Comparison of ENCODE assay signal across 12 cellular contexts in genomic region chr4:8507251-8507570, GRCh38.
DNase-seq lines count a peak whose midpoint lies in the region; ATAC-seq and TF ChIP-seq lines count a peak whose summit lies in the region.
"Had no signal": no experiment of that assay in that cellular context is flagged by ENCODE, and none has a peak within 500 bp of the region (broad histone marks: within the 10 kb centered on the region; RNA-seq: fewer than 3 reads in every experiment).

No MANE protein-coding gene starts in this region.

- H3K9me3 ChIP-seq in sigmoid colon: no peaks in the 10 kb centered on the region
- H3K9me3 ChIP-seq in BE2C: no peaks in the 10 kb centered on the region; the same call in 1 of the 2 replicates
- no peaks in the 10 kb centered on the region for H3K9me3 ChIP-seq in MM.1S (replicated peaks; ENCODE audit: insufficient read depth, low read length)

- peaks cover 6% of the 10 kb centered on the region for H3K4me1 Mint-ChIP-seq in glutamatergic neuron (ENCODE audit: low read depth, unreplicated experiment)
- H3K4me1 Mint-ChIP-seq: activated CD4-positive, alpha-beta T cell treated with anti-CD3 and anti-CD28 coated beads, Interleukin-2, amount 10 ng/mL, durations not matched to agents 7 days and 5 days had no signal

- no peaks in the 10 kb centered on the region for H4K20me1 ChIP-seq in MM.1S (ENCODE audit: insufficient read depth, low read length)

- H3K9me3 Mint-ChIP-seq in glutamatergic neuron (ENCODE audit: unreplicated experiment): peaks cover 6% of the 10 kb centered on the region
- H3K9me3 Mint-ChIP-seq: activated CD4-positive, alpha-beta T cell treated with anti-CD3 and anti-CD28 coated beads, Interleukin-2, amount 10 ng/mL, durations not matched to agents 7 days and 5 days had no signal

- no peaks in the 10 kb centered on the region for H3K9me2 ChIP-seq in MM.1S (replicated peaks; ENCODE audit: insufficient read depth, low read length)

- ATAC-seq in HG03432 (IDR thresholded peaks at IDR 0.05; ENCODE audit: unreplicated experiment): no peak

- no peak for TF ChIP-seq EP300 in sigmoid colon (IDR thresholded peaks at IDR 0.05)

- TF ChIP-seq POLR2A in sigmoid colon (IDR thresholded peaks at IDR 0.05): no peak

- H3K27ac ChIP-seq in angular gyrus (ENCODE audit: low read depth, low read length): peak overlapping the region; percentile 24
- peak overlapping the region; percentile 58 to 81 (median 78) for H3K27ac ChIP-seq in sigmoid colon
- H3K27ac ChIP-seq in MM.1S (ENCODE audit: low read length): no peak overlapping the region

- no peak overlapping the region for H3K9ac ChIP-seq in MM.1S (ENCODE audit: low read length)

- DNase-seq in AG10803 (ENCODE audit: low read depth) (peak; percentile 60), glutamatergic neuron (no peak), sigmoid colon (peak; percentile 61), SW 1271 (lab: John Stamatoyannopoulos, UW) (no peak), BE2C (no peak), MM.1S (no peak)
- DNase-seq: ACHN; activated CD4-positive, alpha-beta T cell treated with anti-CD3 and anti-CD28 coated beads, Interleukin-2, amount 10 ng/mL, durations not matched to agents 7 days and 5 days; KBM-7; NCI-H187 treated with DMSO at 0.1 percent for 48 hours had no signal

- H3K4me3 ChIP-seq in AG10803 (ENCODE audit: low read length) (no peak overlapping the region), sigmoid colon (no peak overlapping the region), BE2C (ENCODE audit: low read depth, low read length) (no peak overlapping the region), MM.1S (ENCODE audit: low read length) (no peak overlapping the region)

- H3K27ac Mint-ChIP-seq in glutamatergic neuron (ENCODE audit: unreplicated experiment): no peak overlapping the region
- H3K27ac Mint-ChIP-seq: activated CD4-positive, alpha-beta T cell treated with anti-CD3 and anti-CD28 coated beads, Interleukin-2, amount 10 ng/mL, durations not matched to agents 7 days and 5 days had no signal

- intact Hi-C loops in sigmoid colon (cut with DNase I): no loop called here

- no peaks in the 10 kb centered on the region for H3K36me3 Mint-ChIP-seq in glutamatergic neuron (ENCODE audit: unreplicated experiment)

- peaks cover 2% of the 10 kb centered on the region for H3K27me3 Mint-ChIP-seq in glutamatergic neuron (ENCODE audit: unreplicated experiment)
- H3K27me3 Mint-ChIP-seq: activated CD4-positive, alpha-beta T cell treated with anti-CD3 and anti-CD28 coated beads, Interleukin-2, amount 10 ng/mL, durations not matched to agents 7 days and 5 days had no signal

- H3K4me1 ChIP-seq in sigmoid colon (peaks cover 0 to 41% (median 34%) of the 10 kb centered on the region in 4 donors), BE2C (peaks cover 6% of the 10 kb centered on the region; the same call in 1 of the 2 replicates), MM.1S (ENCODE audit: low read length) (no peaks in the 10 kb centered on the region)

- no peaks in the 10 kb centered on the region for H3K79me2 ChIP-seq in MM.1S (ENCODE audit: low read length)

- H3K4me2 ChIP-seq in MM.1S (ENCODE audit: low read depth, low read length): no peak overlapping the region

- TF ChIP-seq CTCF in AG10803 (conservative IDR thresholded peaks at IDR 0.05; ENCODE audit: low read length): no peak
- TF ChIP-seq CTCF in glutamatergic neuron (IDR thresholded peaks at IDR 0.05; ENCODE audit: partially characterized antibody, unreplicated experiment): no peak
- TF ChIP-seq CTCF in sigmoid colon (IDR thresholded peaks at IDR 0.05): no peak
- TF ChIP-seq CTCF in BE2C (IDR thresholded peaks at IDR 0.05; ENCODE audit: low read depth, low read length): no peak
- no peak for TF ChIP-seq CTCF in MM.1S (IDR thresholded peaks at IDR 0.05; ENCODE audit: low read length)

- H3K4me3 Mint-ChIP-seq in glutamatergic neuron (ENCODE audit: unreplicated experiment): peak overlapping the region; percentile 32
- H3K4me3 Mint-ChIP-seq: activated CD4-positive, alpha-beta T cell treated with anti-CD3 and anti-CD28 coated beads, Interleukin-2, amount 10 ng/mL, durations not matched to agents 7 days and 5 days had no signal

- H3F3A ChIP-seq in MM.1S (ENCODE audit: insufficient read depth, low read length): no peaks in the 10 kb centered on the region

- H2AFZ ChIP-seq in MM.1S (ENCODE audit: low read length): no peak overlapping the region

- H3K36me3 ChIP-seq in sigmoid colon: no peaks in the 10 kb centered on the region
- H3K36me3 ChIP-seq in BE2C: no peaks in the 10 kb centered on the region
- no peaks in the 10 kb centered on the region for H3K36me3 ChIP-seq in MM.1S (replicated peaks; ENCODE audit: insufficient read depth, low read length)

- 67 to 70% methylated on average over 12 of the region's 12 CpGs for WGBS in sigmoid colon, 2 donors

- H3K27me3 ChIP-seq in sigmoid colon: no peaks in the 10 kb centered on the region
- no peaks in the 10 kb centered on the region for H3K27me3 ChIP-seq in BE2C
- H3K27me3 ChIP-seq in MM.1S (replicated peaks; ENCODE audit: insufficient read depth, low read length): peaks cover 87% of the 10 kb centered on the region

Comparison
In these comparisons a context has a peak if more than half of its experiments do, and no peak if none do; other contexts are left out.
1. DNase-seq: peak in AG10803 (single experiment) and sigmoid colon (single experiment); none in glutamatergic neuron (single experiment), SW 1271 (0 of 2), BE2C (single experiment) and MM.1S (single experiment).